3 cellular contexts compared by ENCODE assay signal in genomic region chr18:55422456-55423185, GRCh38.
TF ChIP-seq lines count a peak whose summit lies in the region.

No MANE protein-coding gene starts in this region.

TF ChIP-seq in liver, 16 proteins besides CTCF, POLR2A, EP300 and RAD21:
- TF ChIP-seq, protein P1, sequence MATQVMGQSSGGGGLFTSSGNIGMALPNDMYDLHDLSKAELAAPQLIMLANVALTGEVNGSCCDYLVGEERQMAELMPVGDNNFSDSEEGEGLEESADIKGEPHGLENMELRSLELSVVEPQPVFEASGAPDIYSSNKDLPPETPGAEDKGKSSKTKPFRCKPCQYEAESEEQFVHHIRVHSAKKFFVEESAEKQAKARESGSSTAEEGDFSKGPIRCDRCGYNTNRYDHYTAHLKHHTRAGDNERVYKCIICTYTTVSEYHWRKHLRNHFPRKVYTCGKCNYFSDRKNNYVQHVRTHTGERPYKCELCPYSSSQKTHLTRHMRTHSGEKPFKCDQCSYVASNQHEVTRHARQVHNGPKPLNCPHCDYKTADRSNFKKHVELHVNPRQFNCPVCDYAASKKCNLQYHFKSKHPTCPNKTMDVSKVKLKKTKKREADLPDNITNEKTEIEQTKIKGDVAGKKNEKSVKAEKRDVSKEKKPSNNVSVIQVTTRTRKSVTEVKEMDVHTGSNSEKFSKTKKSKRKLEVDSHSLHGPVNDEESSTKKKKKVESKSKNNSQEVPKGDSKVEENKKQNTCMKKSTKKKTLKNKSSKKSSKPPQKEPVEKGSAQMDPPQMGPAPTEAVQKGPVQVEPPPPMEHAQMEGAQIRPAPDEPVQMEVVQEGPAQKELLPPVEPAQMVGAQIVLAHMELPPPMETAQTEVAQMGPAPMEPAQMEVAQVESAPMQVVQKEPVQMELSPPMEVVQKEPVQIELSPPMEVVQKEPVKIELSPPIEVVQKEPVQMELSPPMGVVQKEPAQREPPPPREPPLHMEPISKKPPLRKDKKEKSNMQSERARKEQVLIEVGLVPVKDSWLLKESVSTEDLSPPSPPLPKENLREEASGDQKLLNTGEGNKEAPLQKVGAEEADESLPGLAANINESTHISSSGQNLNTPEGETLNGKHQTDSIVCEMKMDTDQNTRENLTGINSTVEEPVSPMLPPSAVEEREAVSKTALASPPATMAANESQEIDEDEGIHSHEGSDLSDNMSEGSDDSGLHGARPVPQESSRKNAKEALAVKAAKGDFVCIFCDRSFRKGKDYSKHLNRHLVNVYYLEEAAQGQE (IDR thresholded peaks at IDR 0.05), result peak; percentile 83
- no peak for TF ChIP-seq TAF1 (conservative IDR thresholded peaks at IDR 0.05)

TF ChIP-seq in HepG2, 621 proteins besides CTCF, POLR2A, EP300 and RAD21:
- 0 out of 4 replicates have a peak, but pooled peaks of 1 of the 2 experiments have one; percentile 35 for TF ChIP-seq MAFK (conservative IDR thresholded peaks at IDR 0.05 in 1 of 2, IDR thresholded peaks at IDR 0.05 in 1 of 2; ENCODE audit: low read length in 2 of 2)
- TF ChIP-seq, protein P2, sequence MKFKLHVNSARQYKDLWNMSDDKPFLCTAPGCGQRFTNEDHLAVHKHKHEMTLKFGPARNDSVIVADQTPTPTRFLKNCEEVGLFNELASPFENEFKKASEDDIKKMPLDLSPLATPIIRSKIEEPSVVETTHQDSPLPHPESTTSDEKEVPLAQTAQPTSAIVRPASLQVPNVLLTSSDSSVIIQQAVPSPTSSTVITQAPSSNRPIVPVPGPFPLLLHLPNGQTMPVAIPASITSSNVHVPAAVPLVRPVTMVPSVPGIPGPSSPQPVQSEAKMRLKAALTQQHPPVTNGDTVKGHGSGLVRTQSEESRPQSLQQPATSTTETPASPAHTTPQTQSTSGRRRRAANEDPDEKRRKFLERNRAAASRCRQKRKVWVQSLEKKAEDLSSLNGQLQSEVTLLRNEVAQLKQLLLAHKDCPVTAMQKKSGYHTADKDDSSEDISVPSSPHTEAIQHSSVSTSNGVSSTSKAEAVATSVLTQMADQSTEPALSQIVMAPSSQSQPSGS (CRISPR knock-in tag; IDR thresholded peaks at IDR 0.05), result no peak

TF ChIP-seq in H1, 55 proteins besides CTCF, POLR2A, EP300 and RAD21:
- TF ChIP-seq CTBP2 (IDR thresholded peaks at IDR 0.05; ENCODE audit: borderline replicate concordance, insufficient read depth, insufficient read length, low read length) (no peak), KDM4A (IDR thresholded peaks at IDR 0.05; ENCODE audit: low read depth, low read length, severe bottlenecking) (no peak), BCL11A (IDR thresholded peaks at IDR 0.05; ENCODE audit: low read depth in 2 of 2, low read length in 2 of 2) (no peak), NRF1 (IDR thresholded peaks at IDR 0.05; ENCODE audit: low read depth, low read length) (no peak), TEAD4 (IDR thresholded peaks at IDR 0.05; ENCODE audit: low read depth, low read length) (no peak), ZNF274 (IDR thresholded peaks at IDR 0.05; ENCODE audit: borderline replicate concordance, extremely low read depth, low read length) (no peak), ASH2L (IDR thresholded peaks at IDR 0.05; ENCODE audit: low read length) (no peak), POU5F1 (IDR thresholded peaks at IDR 0.05; ENCODE audit: low read depth, low read length) (no peak), TAF1 (IDR thresholded peaks at IDR 0.05; ENCODE audit: low read depth, low read length) (no peak)
- TF ChIP-seq, protein P2 (IDR thresholded peaks at IDR 0.05; ENCODE audit: low read length), result no peak
